ENCODE assay signal across 16 cellular contexts in genomic region chr10:114624941-114625780, GRCh38. TPM values are rescaled to one million over a fixed set of nuclear protein-coding genes. Genes with fewer than 3 reads are reported as not detected.
DNase-seq lines count a peak whose midpoint lies in the region; ATAC-seq and TF ChIP-seq lines count a peak whose summit lies in the region.
"Had no signal": no experiment of that assay in that cellular context is flagged by ENCODE, and none has a peak within 500 bp of the region (broad histone marks: within the 10 kb centered on the region; RNA-seq: fewer than 3 reads in every experiment).

No MANE protein-coding gene starts in this region.

- no peaks in the 10 kb centered on the region for H3K9me2 ChIP-seq in HCT116 (ENCODE audit: insufficient read depth)

- H4K20me1 ChIP-seq in HCT116 (ENCODE audit: insufficient read depth), result no peaks in the 10 kb centered on the region

- DNase-seq in HCT116 (ENCODE audit: low read depth, low spot score) (peak; percentile 44), SJSA1 (ENCODE audit: low read depth in 1 of 2, low spot score in 2 of 2) (no peak), glomerular visceral epithelial cell (ENCODE audit: extremely low spot score) (peak; percentile 68), stomach (no peak), NCI-H1105 treated with DMSO at 0.1 percent for 48 hours (lab: John Stamatoyannopoulos, UW) (no peak), islet precursor cell (no peak)
- DNase-seq: activated CD8-positive, alpha-beta T cell treated with anti-CD3 and anti-CD28 coated beads for 36 hours; activated gamma-delta T cell treated with Interleukin-2 at 50 U/mL for 16 hours; CD8-positive, alpha-beta T cell; NCI-H1417 treated with DMSO at 0.1 percent for 48 hours; NCI-H510A treated with DMSO at 0.1 percent for 48 hours; psoas muscle; stimulated activated CD4-positive, alpha-beta T cell treated with anti-CD3 and anti-CD28 coated beads, Interleukin-4, amount 100 ng/mL, for 1 hour; stimulated activated naive CD4-positive, alpha-beta T cell; T1000 had no signal

- TF ChIP-seq POLR2A in HCT116 (IDR thresholded peaks at IDR 0.05; ENCODE audit: borderline replicate concordance, extremely low read depth, insufficient read depth, insufficient read length), result no peak
- TF ChIP-seq POLR2A in stomach (IDR thresholded peaks at IDR 0.05), result no peak

- peak overlapping the region; percentile 1; the same call in 1 of the 2 replicates for H3K9ac ChIP-seq in HCT116 (ENCODE audit: low read length)

- peak overlapping the region; percentile 20 for H2AFZ ChIP-seq in HCT116 (ENCODE audit: low read depth, low read length, poor library complexity, severe bottlenecking)

- H3K4me1 ChIP-seq in HCT116 (ENCODE audit: control insufficient read depth in 1 of 2, insufficient read depth in 2 of 2, low read length in 2 of 2), result peaks cover 39 to 54% of the 10 kb centered on the region in 2 experiments
- H3K4me1 ChIP-seq in SJSA1 (replicated peaks), result peaks cover 47% of the 10 kb centered on the region
- peaks cover 17 to 49% (median 28%) of the 10 kb centered on the region in 4 donors for H3K4me1 ChIP-seq in stomach
- H3K4me1 ChIP-seq: psoas muscle had no signal

- no peaks in the 10 kb centered on the region for H3K9me3 ChIP-seq in HCT116 (ENCODE audit: control insufficient read depth in 1 of 2, insufficient read depth in 1 of 2, low read depth in 1 of 2, low read length in 2 of 2)
- peaks cover 3% of the 10 kb centered on the region; the same call in 1 of the 2 replicates for H3K9me3 ChIP-seq in SJSA1 (replicated peaks)
- no peaks in the 10 kb centered on the region for H3K9me3 ChIP-seq in stomach
- H3K9me3 ChIP-seq: psoas muscle had no signal

- no peaks in the 10 kb centered on the region for H3K79me2 ChIP-seq in HCT116 (ENCODE audit: insufficient read depth, low read length)

- CTCF ChIA-PET in HCT116 (lab: Charles Lee), result no interaction called here

- peak overlapping the region; percentile 71 for H3K4me2 ChIP-seq in HCT116 (ENCODE audit: low read length)

- WGBS in stomach, 5 donors, result 77 to 90% (median 81%) methylated on average over 5 of the region's 5 CpGs

- no peak for TF ChIP-seq EP300 in stomach (IDR thresholded peaks at IDR 0.05)

- RAD21 ChIA-PET in HCT116 (lab: Charles Lee; ENCODE audit: low non-redundant PET in 1 of 2, low total read pairs in 2 of 2, uncharacterized antibody in 2 of 2, unreplicated experiment in 2 of 2), result interaction anchor here in 1 of 2 experiments (0.7 kb wide), 1 partner anchor 71 kb away, joined by 3 read pairs; no protein-coding TSS in a partner anchor

- H3K27me3 ChIP-seq in HCT116 (ENCODE audit: insufficient read depth, low read length) (no peaks in the 10 kb centered on the region), SJSA1 (replicated peaks) (no peaks in the 10 kb centered on the region), stomach (no peaks in the 10 kb centered on the region)

- ATAC-seq in HCT116 (peak; percentile 68), GM19395 (IDR thresholded peaks at IDR 0.05; ENCODE audit: unreplicated experiment) (no peak)
- ATAC-seq: activated CD8-positive, alpha-beta T cell treated with anti-CD3 and anti-CD28 coated beads for 36 hours; CD8-positive, alpha-beta T cell had no signal

- H3K27ac ChIP-seq in HCT116 (ENCODE audit: low read depth, low read length), result no peak overlapping the region; the same call in 1 of the 2 replicates
- H3K27ac ChIP-seq in SJSA1, result peak overlapping the region; percentile 44
- H3K27ac ChIP-seq in stomach, result peak overlapping the region in 4 of 5 donors; percentile 55 to 78 (median 64)
- H3K27ac ChIP-seq: psoas muscle had no signal

- intact Hi-C loops in HCT116 (cut with micrococcal nuclease), result no loop called here
- intact Hi-C loops in stomach (cut with DNase I; ENCODE audit: low total_unique reads), result no loop called here

- POLR2A ChIA-PET in HCT116 (lab: Charles Lee), result no interaction called here

- BruUV-seq in HCT116 (replicated peaks; lab: Mats Ljungman, UMichigan), result no TSS peak

- H3K36me3 ChIP-seq in HCT116 (ENCODE audit: control insufficient read depth in 1 of 2, insufficient read depth in 2 of 2, low read length in 2 of 2) (no peaks in the 10 kb centered on the region), SJSA1 (peaks cover 4% of the 10 kb centered on the region; the same call in 1 of the 2 replicates), stomach (no peaks in the 10 kb centered on the region)

- TF ChIP-seq CTCF in HCT116 (IDR thresholded peaks at IDR 0.05 in 2 of 3, conservative IDR thresholded peaks at IDR 0.05 in 1 of 3; ENCODE audit: borderline replicate concordance in 1 of 3, insufficient read depth in 1 of 3, low read depth in 2 of 3, low read length in 2 of 3) (no peak), stomach (IDR thresholded peaks at IDR 0.05) (no peak)

- no peak for TF ChIP-seq RAD21 in HCT116 (IDR thresholded peaks at IDR 0.05; ENCODE audit: low read depth)

- H3K4me3 ChIP-seq in HCT116 (replicated peaks in 1 of 2; ENCODE audit: low read depth in 1 of 2, low read length in 2 of 2) (peak overlapping the region in 1 of 2 experiments; percentile 15; a peak in 2 of 4 replicates), SJSA1 (no peak overlapping the region), stomach (no peak overlapping the region)
- H3K4me3 ChIP-seq: psoas muscle had no signal

TF ChIP-seq in HCT116, 20 proteins besides CTCF, POLR2A, EP300 and RAD21:
- TF ChIP-seq EZH2phosphoT487 (IDR thresholded peaks at IDR 0.05; ENCODE audit: borderline replicate concordance) (no peak), CBX3 (IDR thresholded peaks at IDR 0.05; ENCODE audit: low read depth) (0 out of 2 replicates have a peak, but pooled peaks have one; percentile 42), ATF3 (IDR thresholded peaks at IDR 0.05) (no peak), SIN3A (IDR thresholded peaks at IDR 0.05; ENCODE audit: low read depth) (no peak), JUND (IDR thresholded peaks at IDR 0.05) (peak; percentile 43; the same call in 1 of the 2 replicates), EGR1 (IDR thresholded peaks at IDR 0.05; ENCODE audit: low read depth) (peak; percentile 74), ELF1 (IDR thresholded peaks at IDR 0.05; ENCODE audit: borderline replicate concordance, low read depth) (no peak), YY1 (IDR thresholded peaks at IDR 0.05; ENCODE audit: extremely low read depth, insufficient replicate concordance, low read depth, low read length) (no peak), CEBPB (IDR thresholded peaks at IDR 0.05; ENCODE audit: low read depth) (peak; percentile 68), TCF7L2 (IDR thresholded peaks at IDR 0.05; ENCODE audit: borderline replicate concordance, extremely low read depth, insufficient read depth, insufficient read length) (peak; percentile 67), ZNF274 (IDR thresholded peaks at IDR 0.05; ENCODE audit: low read depth, low read length) (no peak), SRF (IDR thresholded peaks at IDR 0.05; ENCODE audit: low read depth) (no peak), POLR2AphosphoS5 (IDR thresholded peaks at IDR 0.05; ENCODE audit: low read depth, low read length) (no peak; the same call in 1 of the 2 replicates), SP1 (IDR thresholded peaks at IDR 0.05; ENCODE audit: low read depth) (peak; percentile 41; the same call in 1 of the 2 replicates), FOSL1 (IDR thresholded peaks at IDR 0.05; ENCODE audit: low read depth) (peak; percentile 71)
- TF ChIP-seq, protein P1, sequence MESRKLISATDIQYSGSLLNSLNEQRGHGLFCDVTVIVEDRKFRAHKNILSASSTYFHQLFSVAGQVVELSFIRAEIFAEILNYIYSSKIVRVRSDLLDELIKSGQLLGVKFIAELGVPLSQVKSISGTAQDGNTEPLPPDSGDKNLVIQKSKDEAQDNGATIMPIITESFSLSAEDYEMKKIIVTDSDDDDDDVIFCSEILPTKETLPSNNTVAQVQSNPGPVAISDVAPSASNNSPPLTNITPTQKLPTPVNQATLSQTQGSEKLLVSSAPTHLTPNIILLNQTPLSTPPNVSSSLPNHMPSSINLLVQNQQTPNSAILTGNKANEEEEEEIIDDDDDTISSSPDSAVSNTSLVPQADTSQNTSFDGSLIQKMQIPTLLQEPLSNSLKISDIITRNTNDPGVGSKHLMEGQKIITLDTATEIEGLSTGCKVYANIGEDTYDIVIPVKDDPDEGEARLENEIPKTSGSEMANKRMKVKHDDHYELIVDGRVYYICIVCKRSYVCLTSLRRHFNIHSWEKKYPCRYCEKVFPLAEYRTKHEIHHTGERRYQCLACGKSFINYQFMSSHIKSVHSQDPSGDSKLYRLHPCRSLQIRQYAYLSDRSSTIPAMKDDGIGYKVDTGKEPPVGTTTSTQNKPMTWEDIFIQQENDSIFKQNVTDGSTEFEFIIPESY (IDR thresholded peaks at IDR 0.05; ENCODE audit: extremely low read depth, insufficient replicate concordance, low read length), result no peak
- TF ChIP-seq, protein P2, sequence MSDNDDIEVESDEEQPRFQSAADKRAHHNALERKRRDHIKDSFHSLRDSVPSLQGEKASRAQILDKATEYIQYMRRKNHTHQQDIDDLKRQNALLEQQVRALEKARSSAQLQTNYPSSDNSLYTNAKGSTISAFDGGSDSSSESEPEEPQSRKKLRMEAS (IDR thresholded peaks at IDR 0.05), result peak; percentile 50; the same call in 1 of the 2 replicates
TF ChIP-seq in HCT116: peak in this region for 8.

RNA-seq across cellular contexts. Expression of gene ABLIM1, which starts 32.9 kb away (rescaled TPM):
- total RNA-seq in HCT116 (2021; ENCODE audit: unreplicated experiment), result 96.2 TPM
- polyA plus RNA-seq in HCT116 (2012), result 35.7 and 41.2 TPM in 2 replicates
- 5.4 and 10.4 TPM in 2 replicates for total RNA-seq in SJSA1 (2014; rRNA removed; shearing (Covaris generic))
- 100 to 1,000 TPM in 3 of 5 donors, 10 to 100 TPM in 2; 28.1 to 276 (median 198) TPM for total RNA-seq in stomach
- 10 to 100 TPM; 30.2 to 87.2 (median 30.3) TPM for polyA plus RNA-seq in stomach

Comparison
In these comparisons a context has a peak if more than half of its experiments do, and no peak if none do; other contexts are left out.
1. DNase-seq: peak in HCT116 (single experiment) and glomerular visceral epithelial cell (single experiment); none in SJSA1 (0 of 2), stomach (single experiment), NCI-H1105 treated with DMSO at 0.1 percent for 48 hours (single experiment) and islet precursor cell (single experiment).